Comparison of ENCODE assay signal across 8 cellular contexts in the genomic region with DNA sequence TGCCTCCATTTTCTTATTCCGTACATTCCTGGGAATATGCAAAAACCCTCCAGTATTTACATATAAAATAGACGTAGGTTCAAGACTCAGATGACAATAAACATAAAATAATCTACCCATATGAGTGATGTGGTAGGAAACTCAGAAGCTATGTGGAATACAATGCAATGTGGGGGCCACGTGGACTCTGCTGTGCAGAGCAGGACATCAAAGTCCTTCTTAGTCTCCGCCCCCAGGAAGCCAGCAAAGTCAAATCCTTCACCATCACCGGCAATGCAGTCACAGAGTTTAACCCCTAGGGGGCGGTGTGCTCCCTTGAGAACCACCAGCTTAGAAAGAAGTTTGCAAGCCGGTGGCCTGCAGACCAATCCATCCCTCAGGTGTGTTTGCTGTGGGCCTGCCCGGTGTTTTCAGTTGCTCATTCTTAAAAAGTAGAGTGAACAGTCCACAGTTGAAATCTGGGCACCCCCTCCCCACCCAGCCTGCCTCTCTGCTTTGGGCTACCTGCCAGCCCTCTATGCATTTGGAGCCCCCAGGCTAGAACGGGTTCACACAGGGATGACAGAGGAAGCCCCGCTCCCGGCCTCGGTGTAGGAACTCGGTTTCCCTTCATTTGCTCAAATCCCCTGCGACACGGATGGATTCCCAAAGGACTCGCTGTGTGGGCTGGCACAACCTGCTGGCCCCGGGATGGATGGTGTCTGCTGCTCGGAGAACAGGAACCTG. TPM values are rescaled to one million over a fixed set of nuclear protein-coding genes. Genes with fewer than 3 reads are reported as not detected.
DNase-seq lines count a peak whose midpoint lies in the region; ATAC-seq, FAIRE-seq and TF ChIP-seq lines count a peak whose summit lies in the region.

No MANE protein-coding gene starts in this region.

- H3K4me3 ChIP-seq in HL-60 (replicated peaks; ENCODE audit: insufficient read depth, low read length) = no peak overlapping the region

- peak; percentile 90 for TF ChIP-seq CTCF in HL-60 (IDR thresholded peaks at IDR 0.05; ENCODE audit: insufficient read depth, low read length)

- peak; percentile 18 for FAIRE-seq in endometrium (lab: Jason Lieb, UNC)

- no peak overlapping the region for H3K27ac ChIP-seq in HL-60 (replicated peaks)

- no peaks in the 10 kb centered on the region for H3K27me3 ChIP-seq in HL-60 (ENCODE audit: insufficient read depth, poor library complexity, severe bottlenecking)

- in situ Hi-C loops in Caki2 (cut with HindIII; ENCODE audit: low pct_unique_long_range_greater_than_20kb, low sequenced_read_pairs) = no loop called here

- no peak for ATAC-seq in HG02610 (IDR thresholded peaks at IDR 0.05; ENCODE audit: unreplicated experiment)

- peak; percentile 84 for DNase-seq in Caki2 (ENCODE audit: low read depth)
- peak; percentile 84 to 87 for DNase-seq in HL-60 (ENCODE audit: low read depth in 1 of 2, low spot score in 1 of 2)
- DNase-seq in NOMO-1 treated with DMSO at 0.1 percent for 48 hours (lab: John Stamatoyannopoulos, UW; ENCODE audit: unreplicated experiment) = peak; percentile 91
- DNase-seq in activated CD8-positive, alpha-beta memory T cell treated with anti-CD3 and anti-CD28 coated beads for 4 hours (ENCODE audit: low read depth in 2 of 2) = peak; percentile 46 to 56
- DNase-seq in middle frontal gyrus (ENCODE audit: extremely low spot score, low spot score) = peak; percentile 33
- peak; percentile 23 to 43 for DNase-seq in stimulated activated CD8-positive, alpha-beta memory T cell treated with anti-CD3 and anti-CD28 coated beads, Interleukin-4, amount 100 ng/mL, for 4 hours (ENCODE audit: low read depth in 2 of 2, low spot score in 1 of 2)

RNA-seq across cellular contexts. Expression of a gene that starts 59.9 kb away (rescaled TPM):
- 4.3 and 6.0 TPM in 2 replicates for total RNA-seq in Caki2 (2014; rRNA removed; shearing (Covaris generic); ENCODE audit: low replicate concordance)

Comparison
In these comparisons a context has a peak if more than half of its experiments do, and no peak if none do; other contexts are left out.
1. DNase-seq: peak in every context shown above with its lines; median percentile 91 in NOMO-1 treated with DMSO at 0.1 percent for 48 hours; 86 in HL-60; 84 in Caki2; 51 in activated CD8-positive, alpha-beta memory T cell treated with anti-CD3 and anti-CD28 coated beads for 4 hours; 33 in middle frontal gyrus; 33 in stimulated activated CD8-positive, alpha-beta memory T cell treated with anti-CD3 and anti-CD28 coated beads, Interleukin-4, amount 100 ng/mL, for 4 hours.